In genomic region chr16:1125471-1125870, GRCh38 we compare ENCODE assay signal across 11 cellular contexts. TPM values are rescaled to one million over a fixed set of nuclear protein-coding genes. Genes with fewer than 3 reads are reported as not detected.
DNase-seq lines count a peak whose midpoint lies in the region; ATAC-seq and TF ChIP-seq lines count a peak whose summit lies in the region.
"Had no signal": no experiment of that assay in that cellular context is flagged by ENCODE, and none has a peak within 500 bp of the region (broad histone marks: within the 10 kb centered on the region; RNA-seq: fewer than 3 reads in every experiment).

No MANE protein-coding gene starts in this region.

- no peaks in the 10 kb centered on the region for H3K79me2 ChIP-seq in PC-3 (ENCODE audit: low read length)

- no peaks in the 10 kb centered on the region for H3F3A ChIP-seq in PC-3 (ENCODE audit: low read length, unreplicated experiment)

- TF ChIP-seq CTCF in PC-3 (conservative IDR thresholded peaks at IDR 0.05; ENCODE audit: low read depth, low read length), result no peak

- no peaks in the 10 kb centered on the region for H3K36me3 ChIP-seq in PC-3 (ENCODE audit: low read depth, low read length)
- H3K36me3 ChIP-seq: BLaER1 had no signal

- POLR2A ChIA-PET in PC-3 (lab: Charles Lee; ENCODE audit: unreplicated experiment), result no interaction called here

- DNase-seq in NCI-H82 (lab: John Stamatoyannopoulos, UW) (peak; percentile 63), NCI-H82 treated with DMSO at 0.1 percent for 48 hours (lab: John Stamatoyannopoulos, UW; ENCODE audit: unreplicated experiment) (no peak), PC-3 (peak; percentile 32)
- peak in 2 of 3 experiments; percentile 5 to 36 for DNase-seq in stimulated activated CD4-positive, alpha-beta T cell treated with anti-CD3 and anti-CD28 coated beads, TNF-alpha, amount 100 ng/mL, for 24 hours (ENCODE audit: low read depth in 3 of 3)

- H3K4me1 ChIP-seq in PC-3 (ENCODE audit: insufficient read depth, low read length), result no peaks in the 10 kb centered on the region

- intact Hi-C loops in PC-3 (cut with micrococcal nuclease), result no loop called here

- no TSS peak for BruUV-seq in PC-3 (replicated peaks; lab: Mats Ljungman, UMichigan)

- H3K9me2 ChIP-seq in PC-3 (replicated peaks; ENCODE audit: low read length), result no peaks in the 10 kb centered on the region

- no peak overlapping the region for H3K9ac ChIP-seq in PC-3 (ENCODE audit: low read length)
- H3K9ac ChIP-seq: BLaER1 had no signal

- H3K9me3 ChIP-seq in PC-3 (ENCODE audit: low read length), result no peaks in the 10 kb centered on the region
- H3K9me3 ChIP-seq: BLaER1 had no signal

- no peak overlapping the region for H3K27ac ChIP-seq in PC-3 (ENCODE audit: low read length)
- H3K27ac ChIP-seq: BLaER1 had no signal

- H3K4me3 ChIP-seq in PC-3 (ENCODE audit: low read length), result no peak overlapping the region
- H3K4me3 ChIP-seq: BLaER1 had no signal

- CTCF ChIA-PET in PC-3 (lab: Charles Lee), result no interaction called here

- H2AFZ ChIP-seq in PC-3 (ENCODE audit: low read length), result no peak overlapping the region

- ATAC-seq in PC-3 (peak; percentile 78), esophagus mucosa (peak; percentile 24), HG03045 (IDR thresholded peaks at IDR 0.05; ENCODE audit: unreplicated experiment) (no peak), HG02840 (IDR thresholded peaks at IDR 0.05; ENCODE audit: low FRiP score, unreplicated experiment) (no peak), GM21825 (IDR thresholded peaks at IDR 0.05; ENCODE audit: unreplicated experiment) (no peak)

- no peaks in the 10 kb centered on the region for H3K27me3 ChIP-seq in PC-3 (ENCODE audit: low read length)

- no peak overlapping the region for H3K4me2 ChIP-seq in PC-3 (ENCODE audit: low read length)
- H3K4me2 ChIP-seq: BLaER1 had no signal

- H4K20me1 ChIP-seq in PC-3 (ENCODE audit: low read length), result no peaks in the 10 kb centered on the region

RNA-seq across cellular contexts. Expression of gene CACNA1H, which starts 27.4 kb away (rescaled TPM):
- total RNA-seq in PC-3 (2014; rRNA removed), result 4.1 and 7.8 TPM in 2 replicates
- total RNA-seq in esophagus mucosa, result 1.1 TPM

RNA-seq across cellular contexts. Expression of gene C1QTNF8, which starts 29.4 kb away (rescaled TPM):
- total RNA-seq in PC-3 (2014; rRNA removed) (not detected in 2 replicates), esophagus mucosa (not detected)
- total RNA-seq: cardiac septum; T-helper 1 cell treated with Interleukin-12 subunit alpha and Interleukin-12 subunit beta and Interleukin-4 antibody, amounts not matched to agents 30 ng/mL and 1 ng/mL, for 36 hours had no signal

RNA-seq across cellular contexts. Expression of gene SSTR5, which starts 52.9 kb away (rescaled TPM):
- total RNA-seq in PC-3 (2014; rRNA removed) (0.51 and 1.0 TPM in 2 replicates), esophagus mucosa (not detected)
- total RNA-seq: T-helper 1 cell treated with Interleukin-12 subunit alpha and Interleukin-12 subunit beta and Interleukin-4 antibody, amounts not matched to agents 30 ng/mL and 1 ng/mL, for 36 hours had no signal

Comparison
In these comparisons a context has a peak if more than half of its experiments do, and no peak if none do; other contexts are left out.
1. ATAC-seq: peak in PC-3 (single experiment) and esophagus mucosa (single experiment); none in HG03045 (single experiment), HG02840 (single experiment) and GM21825 (single experiment).